In genomic region chr10:103550229-103550628, GRCh38 we compare ENCODE assay signal across 21 cellular contexts. TPM values are rescaled to one million over a fixed set of nuclear protein-coding genes. Genes with fewer than 3 reads are reported as not detected.
DNase-seq lines count a peak whose midpoint lies in the region; ATAC-seq and TF ChIP-seq lines count a peak whose summit lies in the region.
"Had no signal": no experiment of that assay in that cellular context is flagged by ENCODE, and none has a peak within 500 bp of the region (broad histone marks: within the 10 kb centered on the region; RNA-seq: fewer than 3 reads in every experiment).

No MANE protein-coding gene starts in this region.

- no peaks in the 10 kb centered on the region for H3K9me2 ChIP-seq in MM.1S (replicated peaks; ENCODE audit: insufficient read depth, low read length)
- no peaks in the 10 kb centered on the region for H3K9me2 ChIP-seq in PC-9 (ENCODE audit: insufficient read depth)

- TF ChIP-seq CTCF in neural crest cell (conservative IDR thresholded peaks at IDR 0.05) (no peak), upper lobe of right lung (IDR thresholded peaks at IDR 0.05) (no peak), MM.1S (IDR thresholded peaks at IDR 0.05; ENCODE audit: low read length) (no peak), PC-9 (conservative IDR thresholded peaks at IDR 0.05) (no peak), mesothelial cell of epicardium (IDR thresholded peaks at IDR 0.05; ENCODE audit: unreplicated experiment) (no peak)

- H3K27me3 ChIP-seq in H7 (ENCODE audit: control insufficient read depth, insufficient read depth, low read length) (peaks cover 3% of the 10 kb centered on the region), upper lobe of right lung (no peaks in the 10 kb centered on the region), MM.1S (replicated peaks; ENCODE audit: insufficient read depth, low read length) (no peaks in the 10 kb centered on the region), PC-9 (ENCODE audit: insufficient read depth, low read depth) (no peaks in the 10 kb centered on the region)

- H3K9me3 ChIP-seq in upper lobe of right lung: no peaks in the 10 kb centered on the region
- H3K9me3 ChIP-seq in MM.1S (replicated peaks; ENCODE audit: insufficient read depth, low read length): no peaks in the 10 kb centered on the region
- H3K9me3 ChIP-seq in PC-9 (ENCODE audit: insufficient read depth, low read depth): no peaks in the 10 kb centered on the region
- H3K9me3 ChIP-seq: HAP-1 had no signal

- H2AFZ ChIP-seq in MM.1S (ENCODE audit: low read length) (no peak overlapping the region), PC-9 (no peak overlapping the region)

- H3K4me3 ChIP-seq in H7 (ENCODE audit: insufficient read depth, low read depth, low read length) (no peak overlapping the region), upper lobe of right lung (no peak overlapping the region), MM.1S (ENCODE audit: low read length) (no peak overlapping the region), PC-9 (no peak overlapping the region)
- H3K4me3 ChIP-seq: HAP-1, SK-N-MC had no signal

- DNase-seq in DMS53 (lab: John Stamatoyannopoulos, UW) (peak; percentile 52), DMS53 treated with DMSO at 0.1 percent for 48 hours (lab: John Stamatoyannopoulos, UW; ENCODE audit: unreplicated experiment) (no peak), H7 (peak; percentile 15), neural crest cell (ENCODE audit: low read depth, low spot score) (no peak), upper lobe of right lung (peak; percentile 23), MM.1S (no peak), PC-9 (no peak), mesothelial cell of epicardium (ENCODE audit: low spot score in 2 of 2, unreplicated experiment in 2 of 2) (no peak)
- DNase-seq: C1 segment of cervical spinal cord, DMS153, MV-4-11, NCI-H1417, NCI-H2029, NCI-H2171 treated with DMSO at 0.1 percent for 48 hours, NCI-H446 treated with DMSO at 0.1 percent for 48 hours, NCI-H82, Right ventricle myocardium superior, T-helper 1 cell had no signal

- H3K27ac ChIP-seq in upper lobe of right lung (no peak overlapping the region), MM.1S (ENCODE audit: low read length) (no peak overlapping the region), PC-9 (no peak overlapping the region)
- H3K27ac ChIP-seq: SK-N-MC had no signal

- H3K4me1 Mint-ChIP-seq in neural crest cell (peaks cover 9% of the 10 kb centered on the region), mesothelial cell of epicardium (peaks cover 11% of the 10 kb centered on the region)

- H3F3A ChIP-seq in MM.1S (ENCODE audit: insufficient read depth, low read length) (no peaks in the 10 kb centered on the region), PC-9 (ENCODE audit: insufficient read depth, low read depth) (no peaks in the 10 kb centered on the region)

- no peak overlapping the region for H3K4me3 Mint-ChIP-seq in neural crest cell
- no peak overlapping the region for H3K4me3 Mint-ChIP-seq in mesothelial cell of epicardium

- POLR2A ChIA-PET in PC-9 (lab: Charles Lee; ENCODE audit: unreplicated experiment): no interaction called here

- BruUV-seq in PC-9 (replicated peaks; lab: Mats Ljungman, UMichigan): no TSS peak

- H4K20me1 ChIP-seq in MM.1S (ENCODE audit: insufficient read depth, low read length) (no peaks in the 10 kb centered on the region), PC-9 (ENCODE audit: insufficient read depth) (no peaks in the 10 kb centered on the region)

- no peak overlapping the region for H3K4me2 ChIP-seq in MM.1S (ENCODE audit: low read depth, low read length)
- no peak overlapping the region for H3K4me2 ChIP-seq in PC-9

- H3K27me3 Mint-ChIP-seq in neural crest cell (ENCODE audit: low read depth): peaks cover 8% of the 10 kb centered on the region
- peaks cover 46% of the 10 kb centered on the region for H3K27me3 Mint-ChIP-seq in mesothelial cell of epicardium (ENCODE audit: low read depth)

- ATAC-seq in upper lobe of right lung: no peak

- CTCF ChIA-PET in PC-9 (lab: Charles Lee): interaction anchor here (0.5 kb wide), 1 partner anchor 48 kb away, joined by 4 read pairs; no protein-coding TSS in a partner anchor

- H3K4me1 ChIP-seq in upper lobe of right lung (peaks cover under 1% of the 10 kb centered on the region), MM.1S (ENCODE audit: low read length) (peaks cover 17% of the 10 kb centered on the region), PC-9 (replicated peaks; ENCODE audit: insufficient read depth) (peaks cover 17% of the 10 kb centered on the region)
- H3K4me1 ChIP-seq: HAP-1 had no signal

- H3K36me3 Mint-ChIP-seq in neural crest cell (ENCODE audit: low read depth) (no peaks in the 10 kb centered on the region), mesothelial cell of epicardium (no peaks in the 10 kb centered on the region)

- H3K9me3 Mint-ChIP-seq in neural crest cell (no peaks in the 10 kb centered on the region), mesothelial cell of epicardium (no peaks in the 10 kb centered on the region)

- intact Hi-C loops in upper lobe of right lung (cut with DNase I): no loop called here
- intact Hi-C loops in PC-9 (cut with micrococcal nuclease; ENCODE audit: unreplicated experiment): no loop called here

- H3K9ac ChIP-seq in MM.1S (ENCODE audit: low read length): no peak overlapping the region

- peak overlapping the region; percentile 27 for H3K27ac Mint-ChIP-seq in neural crest cell (ENCODE audit: unreplicated experiment)
- no peak overlapping the region for H3K27ac Mint-ChIP-seq in mesothelial cell of epicardium

- no peaks in the 10 kb centered on the region for H3K79me2 ChIP-seq in MM.1S (ENCODE audit: low read length)
- H3K79me2 ChIP-seq in PC-9 (ENCODE audit: low read depth): no peaks in the 10 kb centered on the region

- no peaks in the 10 kb centered on the region for H3K36me3 ChIP-seq in H7 (replicated peaks; ENCODE audit: control insufficient read depth, insufficient read depth, low read length)
- no peaks in the 10 kb centered on the region for H3K36me3 ChIP-seq in upper lobe of right lung
- H3K36me3 ChIP-seq in MM.1S (replicated peaks; ENCODE audit: insufficient read depth, low read length): no peaks in the 10 kb centered on the region
- H3K36me3 ChIP-seq in PC-9 (ENCODE audit: low read depth): no peaks in the 10 kb centered on the region
- H3K36me3 ChIP-seq: HAP-1 had no signal

RNA-seq across cellular contexts. Expression of gene NEURL1, which starts 56.7 kb away (rescaled TPM):
- 7.9 and 16.5 TPM in 2 replicates for total RNA-seq in H7 (2014; rRNA removed; shearing (Covaris generic))
- total RNA-seq in neural crest cell: 1.8 and 2.7 TPM in 2 replicates
- total RNA-seq in upper lobe of right lung: 0.64 TPM
- total RNA-seq in PC-9 (2021): 3.0 and 4.8 TPM in 2 replicates
- total RNA-seq in mesothelial cell of epicardium: 0.40 to 0.88 TPM (median 0.54 TPM) in 3 replicates
- total RNA-seq: A172 had no signal

Comparison
In these comparisons a context has a peak if more than half of its experiments do, and no peak if none do; other contexts are left out.
1. DNase-seq: peak in DMS53 (single experiment), H7 (single experiment) and upper lobe of right lung (single experiment); none in DMS53 treated with DMSO at 0.1 percent for 48 hours (single experiment), neural crest cell (single experiment), MM.1S (single experiment), PC-9 (0 of 2) and mesothelial cell of epicardium (0 of 2).